ENCODE assay signal across 8 cellular contexts in genomic region chr1:93848352-93848883, GRCh38.
DNase-seq lines count a peak whose midpoint lies in the region; ATAC-seq and TF ChIP-seq lines count a peak whose summit lies in the region.

No MANE protein-coding gene starts in this region.

- H3K4me3 Mint-ChIP-seq in stimulated activated naive CD8-positive, alpha-beta T cell treated with anti-CD3 and anti-CD28 coated beads, Interleukin-15, Interleukin-2, amounts not matched to agents 100 ng/mL and 50 ng/mL, for 24 hours: peak overlapping the region; percentile 89

- no peaks in the 10 kb centered on the region for H3K9me3 Mint-ChIP-seq in stimulated activated naive CD8-positive, alpha-beta T cell treated with anti-CD3 and anti-CD28 coated beads, Interleukin-15, Interleukin-2, amounts not matched to agents 100 ng/mL and 50 ng/mL, for 24 hours

- no peak for ATAC-seq in stimulated activated naive CD8-positive, alpha-beta T cell treated with anti-CD3 and anti-CD28 coated beads, Interleukin-15, Interleukin-2, amounts not matched to agents 100 U/mL and 50 U/mL, for 24 hours
- ATAC-seq in HG03442 (IDR thresholded peaks at IDR 0.05; ENCODE audit: unreplicated experiment): no peak

- no peak for DNase-seq in stimulated activated naive CD8-positive, alpha-beta T cell treated with anti-CD3 and anti-CD28 coated beads, Interleukin-15, Interleukin-2, amounts not matched to agents 100 U/mL and 50 U/mL, for 24 hours
- no peak for DNase-seq in brain microvascular endothelial cell
- no peak for DNase-seq in GM03348 (ENCODE audit: low spot score)
- DNase-seq in ACHN: no peak
- DNase-seq in NAMALWA (ENCODE audit: low spot score): no peak

- H3K4me1 Mint-ChIP-seq in stimulated activated naive CD8-positive, alpha-beta T cell treated with anti-CD3 and anti-CD28 coated beads, Interleukin-15, Interleukin-2, amounts not matched to agents 100 ng/mL and 50 ng/mL, for 24 hours (ENCODE audit: low read depth): peaks cover 34% of the 10 kb centered on the region

- H3K27me3 ChIP-seq in brain microvascular endothelial cell (replicated peaks) (no peaks in the 10 kb centered on the region), mucosa of rectum (ENCODE audit: control insufficient read depth in 2 of 2, insufficient read depth in 2 of 2, low read length in 2 of 2) (no peaks in the 10 kb centered on the region)

- no peak for TF ChIP-seq CTCF in brain microvascular endothelial cell (IDR thresholded peaks at IDR 0.05; ENCODE audit: low read depth, low read length, missing control alignments)

- peak overlapping the region; percentile 70 to 96 for H3K9ac ChIP-seq in mucosa of rectum (ENCODE audit: low read depth in 1 of 2, low read length in 2 of 2)

- H3K27ac Mint-ChIP-seq in stimulated activated naive CD8-positive, alpha-beta T cell treated with anti-CD3 and anti-CD28 coated beads, Interleukin-15, Interleukin-2, amounts not matched to agents 100 ng/mL and 50 ng/mL, for 24 hours: peak overlapping the region; percentile 90

- peaks cover 4% of the 10 kb centered on the region for H3K27me3 Mint-ChIP-seq in stimulated activated naive CD8-positive, alpha-beta T cell treated with anti-CD3 and anti-CD28 coated beads, Interleukin-15, Interleukin-2, amounts not matched to agents 100 ng/mL and 50 ng/mL, for 24 hours

- H3K36me3 ChIP-seq in brain microvascular endothelial cell (replicated peaks): no peaks in the 10 kb centered on the region
- no peaks in the 10 kb centered on the region for H3K36me3 ChIP-seq in mucosa of rectum (ENCODE audit: control insufficient read depth in 2 of 2, insufficient read depth in 2 of 2, low read length in 2 of 2)

- peaks cover 9 to 18% of the 10 kb centered on the region in 2 donors for H3K4me1 ChIP-seq in mucosa of rectum (ENCODE audit: control insufficient read depth in 2 of 2, insufficient read depth in 2 of 2, low read length in 2 of 2)

- H3K27ac ChIP-seq in brain microvascular endothelial cell (peak overlapping the region; percentile 83), mucosa of rectum (ENCODE audit: low read depth in 2 of 2, low read length in 2 of 2) (peak overlapping the region; percentile 95 to 96)

- H3K9me3 ChIP-seq in mucosa of rectum (ENCODE audit: control insufficient read depth in 2 of 2, low read length in 2 of 2): peaks cover 0 to 3% of the 10 kb centered on the region in 2 donors

- in situ Hi-C loops in brain microvascular endothelial cell (cut with HindIII; ENCODE audit: low pct_ligation_motif_present, low sequenced_read_pairs) (no loop called here), ACHN (cut with HindIII; ENCODE audit: low pct_ligation_motif_present, low pct_unique_long_range_greater_than_20kb, low sequenced_read_pairs) (no loop called here)

- H3K36me3 Mint-ChIP-seq in stimulated activated naive CD8-positive, alpha-beta T cell treated with anti-CD3 and anti-CD28 coated beads, Interleukin-15, Interleukin-2, amounts not matched to agents 100 ng/mL and 50 ng/mL, for 24 hours (ENCODE audit: low read depth): no peaks in the 10 kb centered on the region

- H3K4me3 ChIP-seq in brain microvascular endothelial cell (ENCODE audit: low read depth, low read length) (peak overlapping the region; percentile 87), mucosa of rectum (ENCODE audit: low read length in 2 of 2) (peak overlapping the region; percentile 89 to 99)
